In genomic region chr19:14114854-14115253, GRCh38 we compare ENCODE assay signal across 8 cellular contexts. TPM values are rescaled to one million over a fixed set of nuclear protein-coding genes. Genes with fewer than 3 reads are reported as not detected.
DNase-seq lines count a peak whose midpoint lies in the region; ATAC-seq and TF ChIP-seq lines count a peak whose summit lies in the region.

No MANE protein-coding gene starts in this region.

- no peaks in the 10 kb centered on the region for H3K36me3 ChIP-seq in PC-9 (ENCODE audit: low read depth)

- peak; percentile 68 for TF ChIP-seq CTCF in GM12872 (IDR thresholded peaks at IDR 0.05; ENCODE audit: insufficient read depth, low read depth, low read length)
- TF ChIP-seq CTCF in PC-9 (conservative IDR thresholded peaks at IDR 0.05): peak; percentile 76

- H3F3A ChIP-seq in PC-9 (ENCODE audit: insufficient read depth, low read depth): peaks cover 37% of the 10 kb centered on the region

- H3K4me1 Mint-ChIP-seq in activated naive CD8-positive, alpha-beta T cell treated with anti-CD3 and anti-CD28 coated beads, Interleukin-2, amount 10 ng/mL, durations not matched to agents 7 days and 5 days: peaks cover 49% of the 10 kb centered on the region
- H3K4me1 Mint-ChIP-seq in immature natural killer cell: peaks cover 29 to 32% of the 10 kb centered on the region in 2 donors

- intact Hi-C loops in PC-9 (cut with micrococcal nuclease; ENCODE audit: unreplicated experiment): loop anchor here (5.0 kb wide), 1 partner anchor 33 kb away; no protein-coding TSS in a partner anchor

- ATAC-seq in activated naive CD8-positive, alpha-beta T cell treated with anti-CD3 and anti-CD28 coated beads, Interleukin-2, amount 10 ng/mL, durations not matched to agents 7 days and 5 days (ENCODE audit: low read depth): no peak
- ATAC-seq in GM19452 (IDR thresholded peaks at IDR 0.05; ENCODE audit: unreplicated experiment) (no peak), GM18498 (IDR thresholded peaks at IDR 0.05; ENCODE audit: unreplicated experiment) (no peak), HG03439 (IDR thresholded peaks at IDR 0.05; ENCODE audit: unreplicated experiment) (no peak)

- H3K4me1 ChIP-seq in PC-9 (replicated peaks; ENCODE audit: insufficient read depth): peaks cover 21% of the 10 kb centered on the region

- H3K9me3 Mint-ChIP-seq in activated naive CD8-positive, alpha-beta T cell treated with anti-CD3 and anti-CD28 coated beads, Interleukin-2, amount 10 ng/mL, durations not matched to agents 7 days and 5 days: no peaks in the 10 kb centered on the region
- H3K9me3 Mint-ChIP-seq in immature natural killer cell: peaks cover 0 to 1% (median 0%) of the 10 kb centered on the region in 6 donors

- no peak overlapping the region for H3K4me2 ChIP-seq in PC-9

- H3K4me3 Mint-ChIP-seq in activated naive CD8-positive, alpha-beta T cell treated with anti-CD3 and anti-CD28 coated beads, Interleukin-2, amount 10 ng/mL, durations not matched to agents 7 days and 5 days: peak overlapping the region; percentile 16
- H3K4me3 Mint-ChIP-seq in immature natural killer cell: peak overlapping the region in 2 of 5 donors; percentile 33 to 35

- no peak overlapping the region for H3K27ac Mint-ChIP-seq in activated naive CD8-positive, alpha-beta T cell treated with anti-CD3 and anti-CD28 coated beads, Interleukin-2, amount 10 ng/mL, durations not matched to agents 7 days and 5 days
- peak overlapping the region in 1 of 6 donors; percentile 40 for H3K27ac Mint-ChIP-seq in immature natural killer cell

- DNase-seq in PC-9: peak; percentile 30 to 46
- DNase-seq in activated naive CD8-positive, alpha-beta T cell treated with anti-CD3 and anti-CD28 coated beads, Interleukin-2, amount 10 ng/mL, durations not matched to agents 7 days and 5 days: peak; percentile 69
- peak; percentile 40 to 43 (median 42) for DNase-seq in immature natural killer cell
- peak; percentile 21 for DNase-seq in stimulated activated CD8-positive, alpha-beta memory T cell treated with anti-CD3 and anti-CD28 coated beads, Interleukin-12 subunit alpha, Interleukin-12 subunit beta, amount 100 ng/mL, for 4 hours (ENCODE audit: low read depth)

- H2AFZ ChIP-seq in PC-9: no peak overlapping the region

- peaks cover 20% of the 10 kb centered on the region for H3K79me2 ChIP-seq in PC-9 (ENCODE audit: low read depth)

- no peaks in the 10 kb centered on the region for H3K36me3 Mint-ChIP-seq in activated naive CD8-positive, alpha-beta T cell treated with anti-CD3 and anti-CD28 coated beads, Interleukin-2, amount 10 ng/mL, durations not matched to agents 7 days and 5 days
- H3K36me3 Mint-ChIP-seq in immature natural killer cell: no peaks in the 10 kb centered on the region

- POLR2A ChIA-PET in PC-9 (lab: Charles Lee; ENCODE audit: unreplicated experiment): interaction anchor here (0.7 kb wide), 1 partner anchor 435 kb away, joined by 5 read pairs; no protein-coding TSS in a partner anchor
- POLR2A ChIA-PET in activated naive CD8-positive, alpha-beta T cell treated with anti-CD3 and anti-CD28 coated beads, Interleukin-2, amount 10 ng/mL, durations not matched to agents 7 days and 5 days (lab: Charles Lee): interaction anchor here (0.6 to 6.4 kb wide), 3 partner anchors 9 to 33 kb away, joined by 6 to 47 read pairs (median 16); partner anchors contain the start of gene ASF1B

- H3K9me3 ChIP-seq in PC-9 (ENCODE audit: insufficient read depth, low read depth): no peaks in the 10 kb centered on the region

- H3K4me3 ChIP-seq in PC-9: no peak overlapping the region

- H3K9me2 ChIP-seq in PC-9 (ENCODE audit: insufficient read depth): no peaks in the 10 kb centered on the region

- no peaks in the 10 kb centered on the region for H4K20me1 ChIP-seq in PC-9 (ENCODE audit: insufficient read depth)

- H3K27me3 Mint-ChIP-seq in activated naive CD8-positive, alpha-beta T cell treated with anti-CD3 and anti-CD28 coated beads, Interleukin-2, amount 10 ng/mL, durations not matched to agents 7 days and 5 days: no peaks in the 10 kb centered on the region
- peaks cover 5 to 9% (median 7%) of the 10 kb centered on the region in 3 donors for H3K27me3 Mint-ChIP-seq in immature natural killer cell (ENCODE audit: low read depth in 3 of 3)

- CTCF ChIA-PET in PC-9 (lab: Charles Lee): interaction anchor here (0.6 to 1.1 kb wide), 4 partner anchors 22 to 839 kb away, joined by 3 to 9 read pairs (median 3); partner anchors contain the start of gene ASF1B

- no peaks in the 10 kb centered on the region for H3K27me3 ChIP-seq in PC-9 (ENCODE audit: insufficient read depth, low read depth)

- H3K27ac ChIP-seq in PC-9: no peak overlapping the region

- BruUV-seq in PC-9 (replicated peaks; lab: Mats Ljungman, UMichigan): no TSS peak

RNA-seq across cellular contexts. Expression of gene PRKACA, which starts 2.7 kb away (rescaled TPM):
- 62.0 and 82.8 TPM in 2 replicates for total RNA-seq in PC-9 (2021)
- total RNA-seq in activated naive CD8-positive, alpha-beta T cell treated with anti-CD3 and anti-CD28 coated beads, Interleukin-2, amount 10 ng/mL, durations not matched to agents 7 days and 5 days: 10 to 100 TPM; 64.1 to 66.9 TPM
- 1 to 10 TPM in 2 of 3 donors, under 1 TPM in 1; 0.64 to 1.7 (median 1.4) TPM for polyA plus RNA-seq in immature natural killer cell

RNA-seq across cellular contexts. Expression of gene ASF1B, which starts 21.5 kb away (rescaled TPM):
- total RNA-seq in PC-9 (2021): 67.4 and 71.2 TPM in 2 replicates
- 10 to 100 TPM; 75.3 to 82.4 TPM for total RNA-seq in activated naive CD8-positive, alpha-beta T cell treated with anti-CD3 and anti-CD28 coated beads, Interleukin-2, amount 10 ng/mL, durations not matched to agents 7 days and 5 days
- polyA plus RNA-seq in immature natural killer cell: 10 to 100 TPM in 1 of 3 donors, 1 to 10 TPM in 2; 7.0 to 11.8 (median 9.7) TPM

RNA-seq across cellular contexts. Expression of gene SAMD1, which starts 24.3 kb away (rescaled TPM):
- 50.3 and 54.7 TPM in 2 replicates for total RNA-seq in PC-9 (2021)
- 10 to 100 TPM; 58.3 to 65.6 TPM for total RNA-seq in activated naive CD8-positive, alpha-beta T cell treated with anti-CD3 and anti-CD28 coated beads, Interleukin-2, amount 10 ng/mL, durations not matched to agents 7 days and 5 days
- 1 to 10 TPM in 2 of 3 donors, not detected in 1; 1.6 to 3.1 TPM for polyA plus RNA-seq in immature natural killer cell

RNA-seq across cellular contexts. Expression of gene C19orf67, which starts 29.3 kb away (rescaled TPM):
- total RNA-seq in PC-9 (2021): not detected in 2 replicates
- not detected for total RNA-seq in activated naive CD8-positive, alpha-beta T cell treated with anti-CD3 and anti-CD28 coated beads, Interleukin-2, amount 10 ng/mL, durations not matched to agents 7 days and 5 days
- not detected for polyA plus RNA-seq in immature natural killer cell

RNA-seq across cellular contexts. Expression of gene MISP3, which starts 42.3 kb away (rescaled TPM):
- 6.7 and 10.5 TPM in 2 replicates for total RNA-seq in PC-9 (2021)
- 1 to 10 TPM; 1.1 to 1.6 TPM for total RNA-seq in activated naive CD8-positive, alpha-beta T cell treated with anti-CD3 and anti-CD28 coated beads, Interleukin-2, amount 10 ng/mL, durations not matched to agents 7 days and 5 days
- 1 to 10 TPM in 2 of 3 donors, under 1 TPM in 1; 0.62 to 2.9 (median 2.1) TPM for polyA plus RNA-seq in immature natural killer cell
